In the genomic region with DNA sequence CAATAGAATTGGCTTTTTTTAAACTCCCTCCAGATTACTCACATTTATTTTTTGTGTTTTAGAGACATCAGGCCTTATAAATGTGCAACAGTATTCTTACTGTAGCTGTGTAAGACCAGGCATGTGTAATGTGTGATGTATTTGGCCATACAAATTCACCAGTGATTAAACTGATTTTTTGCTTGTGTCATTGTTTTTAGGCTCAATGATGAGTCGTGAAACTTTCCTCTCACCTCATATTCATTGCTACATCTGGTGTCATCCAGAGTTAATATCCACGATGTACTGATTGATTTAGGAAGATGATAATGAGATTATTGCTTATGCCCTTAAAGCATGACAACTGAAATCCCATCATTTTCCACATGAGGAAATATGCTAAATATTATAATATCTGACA, we compare ENCODE assay signal across 17 cellular contexts.
DNase-seq lines count a peak whose midpoint lies in the region; ATAC-seq and TF ChIP-seq lines count a peak whose summit lies in the region.
"Had no signal": no experiment of that assay in that cellular context is flagged by ENCODE, and none has a peak within 500 bp of the region (broad histone marks: within the 10 kb centered on the region; RNA-seq: fewer than 3 reads in every experiment).

No MANE protein-coding gene starts in this region.

- H3K79me1 ChIP-seq in IMR-90 (ENCODE audit: low read depth in 1 of 2, low read length in 2 of 2), result no peaks in the 10 kb centered on the region

- no peaks in the 10 kb centered on the region for H3K36me3 ChIP-seq in IMR-90 (ENCODE audit: control insufficient read depth, insufficient read depth, low read length)
- H3K36me3 ChIP-seq: MG63, SJSA1 had no signal

- no peak for TF ChIP-seq RAD21 in IMR-90 (IDR thresholded peaks at IDR 0.05; ENCODE audit: low read length)

- H3K18ac ChIP-seq in IMR-90 (ENCODE audit: low read depth, low read length), result no peak overlapping the region

- no TSS peak for BruUV-seq in IMR-90 (replicated peaks; lab: Mats Ljungman, UMichigan)

- no peaks in the 10 kb centered on the region for H3K9me3 ChIP-seq in IMR-90 (ENCODE audit: control insufficient read depth, insufficient read depth, low read length)
- H3K9me3 ChIP-seq: MG63, SJSA1 had no signal

- H2AK9ac ChIP-seq in IMR-90 (replicated peaks; ENCODE audit: low read depth, low read length, poor library complexity), result no peak overlapping the region

- dilution Hi-C loops in IMR-90 (cut with HindIII; ENCODE audit: low sequenced_read_pairs, unreplicated experiment), result no loop called here

- TF ChIP-seq CTCF in IMR-90 (conservative IDR thresholded peaks at IDR 0.05; ENCODE audit: low read depth, low read length), result no peak
- no peak for TF ChIP-seq CTCF in epithelial cell of esophagus (IDR thresholded peaks at IDR 0.05; ENCODE audit: insufficient read depth, low read depth, low read length, missing control alignments)

- peaks cover 4% of the 10 kb centered on the region; the same call in 1 of the 2 replicates for H3K4me1 ChIP-seq in IMR-90 (ENCODE audit: control insufficient read depth, insufficient read depth, low read length)

- no peak overlapping the region for H3K9ac ChIP-seq in IMR-90 (ENCODE audit: low read depth, low read length)

- H3K4ac ChIP-seq in IMR-90 (ENCODE audit: low read depth, low read length), result no peak overlapping the region

- no peak overlapping the region for H2BK20ac ChIP-seq in IMR-90 (ENCODE audit: low read depth, low read length)

- no peak overlapping the region for H2AFZ ChIP-seq in IMR-90 (replicated peaks; ENCODE audit: low read length, poor library complexity)
- H2AFZ ChIP-seq: GM23338 had no signal

- H4K20me1 ChIP-seq in IMR-90 (ENCODE audit: insufficient read depth, low read length), result no peaks in the 10 kb centered on the region

- POLR2A ChIA-PET in IMR-90 (lab: Charles Lee; ENCODE audit: unreplicated experiment), result no interaction called here

- DNase-seq in ELR (ENCODE audit: low read depth), result peak; percentile 22
- DNase-seq in IMR-90, result peak; percentile 9
- DNase-seq in epithelial cell of esophagus (ENCODE audit: low read depth), result peak; percentile 56
- peak; percentile 18 for DNase-seq in retina
- DNase-seq in NCI-H345 (lab: John Stamatoyannopoulos, UW), result no peak
- DNase-seq in left lobe of liver (ENCODE audit: low spot score), result no peak
- DNase-seq: ACHN, C1 segment of cervical spinal cord, DMS 273 treated with DMSO at 0.1 percent for 48 hours, MG63, NCI-H1048, NCI-H1436, NCI-H1930 had no signal

- CTCF ChIA-PET in IMR-90 (lab: Yijun Ruan, JAX), result interaction anchor here (0.7 kb wide), 1 partner anchor 12 kb away, joined by 4 read pairs; no protein-coding TSS in a partner anchor

- H3K14ac ChIP-seq in IMR-90 (replicated peaks; ENCODE audit: low read depth, low read length), result no peak overlapping the region

- no peak for ATAC-seq in IMR-90 (ENCODE audit: low read depth)
- ATAC-seq in HG03432 (IDR thresholded peaks at IDR 0.05; ENCODE audit: unreplicated experiment), result no peak
- ATAC-seq in left lobe of liver, result no peak
- ATAC-seq: GM23338, Panc1 had no signal

- WGBS in IMR-90 (ENCODE audit: extremely low coverage in 2 of 2, insufficient read length in 1 of 2), 2 experiments, result no CpG with 5 or more reads among the region's 2 CpGs

- no peaks in the 10 kb centered on the region for H3K27me3 ChIP-seq in IMR-90 (ENCODE audit: control insufficient read depth, insufficient read depth, low read length)
- H3K27me3 ChIP-seq: MG63, SJSA1 had no signal

- H2BK15ac ChIP-seq in IMR-90 (ENCODE audit: low read depth, low read length), result no peak overlapping the region

- H4K91ac ChIP-seq in IMR-90 (ENCODE audit: insufficient read depth, low read depth, low read length), result no peak overlapping the region

- no peak overlapping the region for H4K5ac ChIP-seq in IMR-90 (ENCODE audit: low read depth, low read length)

- no peak overlapping the region for H3K4me3 ChIP-seq in IMR-90 (ENCODE audit: insufficient read depth, low read depth, low read length)
- no peak overlapping the region for H3K4me3 ChIP-seq in epithelial cell of esophagus (ENCODE audit: low read length)
- H3K4me3 ChIP-seq: GM23338, MG63, SJSA1 had no signal

- no peak overlapping the region for H3K56ac ChIP-seq in IMR-90 (ENCODE audit: extremely low read depth, insufficient read depth, low read length)

- no peak for TF ChIP-seq POLR2A in IMR-90 (IDR thresholded peaks at IDR 0.05; ENCODE audit: low read depth, low read length)

- no peak overlapping the region for H2BK120ac ChIP-seq in IMR-90 (ENCODE audit: low read depth, low read length)

- H3K23ac ChIP-seq in IMR-90 (ENCODE audit: low read depth, low read length), result no peak overlapping the region

- H3K4me2 ChIP-seq in IMR-90 (ENCODE audit: low read depth, low read length), result no peak overlapping the region
- H3K4me2 ChIP-seq: GM23338 had no signal

- H2BK5ac ChIP-seq in IMR-90 (ENCODE audit: low read depth, low read length, poor library complexity, severe bottlenecking), result no peak overlapping the region

- H4K8ac ChIP-seq in IMR-90 (ENCODE audit: low read depth in 2 of 2, low read length in 2 of 2), result no peak overlapping the region

- H3K27ac ChIP-seq in IMR-90 (ENCODE audit: insufficient read depth, low read length), result no peak overlapping the region
- H3K27ac ChIP-seq: SJSA1 had no signal

- no peak overlapping the region for H2AK5ac ChIP-seq in IMR-90 (ENCODE audit: low read depth, low read length)

- no peaks in the 10 kb centered on the region for H3K9me1 ChIP-seq in IMR-90 (ENCODE audit: insufficient read depth, low read length)

- intact Hi-C loops in IMR-90 (cut with micrococcal nuclease), result loop anchor here (10.0 kb wide), 1 partner anchor 1255 kb away; no protein-coding TSS in a partner anchor

- in situ Hi-C loops in IMR-90 (cut with MboI; ENCODE audit: low sequenced_read_pairs), result no loop called here

TF ChIP-seq in IMR-90, 13 proteins besides CTCF, POLR2A, EP300 and RAD21:
- TF ChIP-seq MAFK (IDR thresholded peaks at IDR 0.05; ENCODE audit: low read depth, low read length), result 0 out of 2 replicates have a peak, but pooled peaks have one; percentile 3
- TF ChIP-seq BHLHE40 (IDR thresholded peaks at IDR 0.05; ENCODE audit: low read depth, low read length), result no peak
- TF ChIP-seq, protein P1, sequence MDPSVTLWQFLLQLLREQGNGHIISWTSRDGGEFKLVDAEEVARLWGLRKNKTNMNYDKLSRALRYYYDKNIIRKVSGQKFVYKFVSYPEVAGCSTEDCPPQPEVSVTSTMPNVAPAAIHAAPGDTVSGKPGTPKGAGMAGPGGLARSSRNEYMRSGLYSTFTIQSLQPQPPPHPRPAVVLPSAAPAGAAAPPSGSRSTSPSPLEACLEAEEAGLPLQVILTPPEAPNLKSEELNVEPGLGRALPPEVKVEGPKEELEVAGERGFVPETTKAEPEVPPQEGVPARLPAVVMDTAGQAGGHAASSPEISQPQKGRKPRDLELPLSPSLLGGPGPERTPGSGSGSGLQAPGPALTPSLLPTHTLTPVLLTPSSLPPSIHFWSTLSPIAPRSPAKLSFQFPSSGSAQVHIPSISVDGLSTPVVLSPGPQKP (IDR thresholded peaks at IDR 0.05; ENCODE audit: borderline replicate concordance, low read depth, low read length), result no peak

Comparison
In these comparisons a context has a peak if more than half of its experiments do, and no peak if none do; other contexts are left out.
1. DNase-seq: peak in ELR (single experiment), IMR-90 (single experiment), epithelial cell of esophagus (single experiment) and retina (single experiment); none in NCI-H345 (single experiment) and left lobe of liver (single experiment).